ENCODE assay signal across 24 cellular contexts in the genomic region with DNA sequence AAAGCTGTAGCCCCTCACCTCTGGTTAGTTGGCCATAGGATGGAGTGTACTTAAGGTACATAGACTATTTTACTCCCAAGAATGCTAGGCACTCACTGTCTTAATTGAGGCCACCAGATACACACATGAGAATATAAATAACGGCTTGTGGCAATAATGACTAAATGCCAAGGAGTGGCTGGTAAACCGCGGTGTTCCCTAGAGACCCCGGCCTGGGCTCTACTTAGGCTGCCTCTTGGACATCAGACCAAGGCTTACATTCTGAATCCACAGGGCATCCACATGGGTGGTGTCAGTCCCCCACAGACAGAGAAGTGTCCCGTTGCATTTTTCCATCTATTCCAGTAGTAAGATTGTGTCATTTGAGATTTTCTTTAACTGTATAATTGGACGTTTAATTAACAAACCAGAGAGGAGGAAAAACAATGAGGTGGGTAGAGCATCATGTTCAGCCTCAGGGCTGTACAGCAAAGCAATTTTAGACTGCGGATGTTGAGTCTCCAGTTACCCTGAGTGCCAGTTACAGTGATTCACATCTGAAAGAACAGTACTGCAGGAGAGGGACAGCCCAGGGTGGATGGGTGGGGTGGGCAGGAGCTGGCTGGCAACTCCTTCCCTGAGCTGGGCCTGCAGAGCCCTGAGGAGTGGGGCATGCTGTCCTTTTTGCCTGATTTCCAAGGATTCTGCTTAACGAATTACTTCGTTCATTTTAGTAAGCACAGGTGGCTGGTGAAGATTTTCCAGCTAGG. TPM values are rescaled to one million over a fixed set of nuclear protein-coding genes. Genes with fewer than 3 reads are reported as not detected.
A peak's percentile ranks its signal among the peaks of the same experiment; 100 is the strongest.
DNase-seq lines count a peak whose midpoint lies in the region; ATAC-seq lines count a peak whose summit lies in the region.
"Had no signal": no experiment of that assay in that cellular context is flagged by ENCODE, and none has a peak within 500 bp of the region (broad histone marks: within the 10 kb centered on the region; RNA-seq: fewer than 3 reads in every experiment).

No MANE protein-coding gene starts in this region.

- no peak for DNase-seq in activated T-cell treated with anti-CD3 and anti-CD28 coated beads, Interleukin-2, amount 50 U/mL, for 72 hours
- no peak for DNase-seq in activated T-cell treated with anti-CD3 and anti-CD28 coated beads for 4 hours
- DNase-seq in mesenteric fat pad (ENCODE audit: low spot score), result peak; percentile 57
- no peak for DNase-seq in stimulated activated CD4-positive, alpha-beta T cell treated with anti-CD3 and anti-CD28 coated beads, Interleukin-2, amount 100 ng/mL, for 24 hours
- DNase-seq: activated CD4-positive, alpha-beta T cell treated with anti-CD3 and anti-CD28 coated beads for 4 hours; AML-193; COR-L47; DMS79 treated with DMSO at 0.1 percent for 48 hours; kidney; naive B cell; NCI-H1105 treated with DMSO at 0.1 percent for 48 hours; NCI-H2171; NCI-H526; stimulated activated naive CD4-positive, alpha-beta T cell treated with Interleukin-2 at 50 U/mL for 16 hours; transverse colon had no signal

- H3K27me3 Mint-ChIP-seq in activated T-cell treated with anti-CD3 and anti-CD28 coated beads, Interleukin-2, amount 50 U/mL, for 72 hours (ENCODE audit: low read depth), result no peaks in the 10 kb centered on the region
- H3K27me3 Mint-ChIP-seq in activated T-helper 17 cell treated with anti-CD3 and anti-CD28 coated beads, Interleukin-2, amount 50 U/mL, for 72 hours, result no peaks in the 10 kb centered on the region
- H3K27me3 Mint-ChIP-seq: naive B cell had no signal

- peaks cover 10% of the 10 kb centered on the region for H3K4me1 Mint-ChIP-seq in activated T-cell treated with anti-CD3 and anti-CD28 coated beads, Interleukin-2, amount 50 U/mL, for 72 hours (ENCODE audit: low read depth)
- peaks cover 13% of the 10 kb centered on the region for H3K4me1 Mint-ChIP-seq in activated T-helper 17 cell treated with anti-CD3 and anti-CD28 coated beads, Interleukin-2, amount 50 U/mL, for 72 hours

- ATAC-seq in activated T-cell treated with anti-CD3 and anti-CD28 coated beads, Interleukin-2, amount 50 U/mL, for 72 hours (replicated peaks in 1 of 2), result no peak
- ATAC-seq in activated T-helper 17 cell treated with anti-CD3 and anti-CD28 coated beads, Interleukin-2, amount 50 U/mL, for 72 hours (replicated peaks), result no peak
- ATAC-seq in GM18511 (IDR thresholded peaks at IDR 0.05; ENCODE audit: unreplicated experiment) (no peak), HG02678 (IDR thresholded peaks at IDR 0.05; ENCODE audit: unreplicated experiment) (no peak)
- ATAC-seq: esophagus mucosa had no signal

- H3K4me3 Mint-ChIP-seq in activated T-cell treated with anti-CD3 and anti-CD28 coated beads, Interleukin-2, amount 50 U/mL, for 72 hours, result no peak overlapping the region
- no peak overlapping the region for H3K4me3 Mint-ChIP-seq in activated T-helper 17 cell treated with anti-CD3 and anti-CD28 coated beads, Interleukin-2, amount 50 U/mL, for 72 hours
- H3K4me3 Mint-ChIP-seq: naive B cell had no signal

- H3K27ac Mint-ChIP-seq in activated T-cell treated with anti-CD3 and anti-CD28 coated beads, Interleukin-2, amount 50 U/mL, for 72 hours, result peak overlapping the region; percentile 64
- H3K27ac Mint-ChIP-seq in activated T-helper 17 cell treated with anti-CD3 and anti-CD28 coated beads, Interleukin-2, amount 50 U/mL, for 72 hours, result peak overlapping the region; percentile 39
- H3K27ac Mint-ChIP-seq: activated T-helper 2 cell treated with anti-CD3 and anti-CD28 coated beads, Interferon-gamma antibody, Interleukin-2, Interleukin-4, amounts not matched to agents 10 μg/mL and 5 μg/mL and 100 μg/mL, durations not matched to agents 14 hours and 24 hours and 36 hours had no signal

- no peaks in the 10 kb centered on the region for H3K9me3 Mint-ChIP-seq in activated T-cell treated with anti-CD3 and anti-CD28 coated beads, Interleukin-2, amount 50 U/mL, for 72 hours
- H3K9me3 Mint-ChIP-seq in activated T-helper 17 cell treated with anti-CD3 and anti-CD28 coated beads, Interleukin-2, amount 50 U/mL, for 72 hours, result no peaks in the 10 kb centered on the region
- H3K9me3 Mint-ChIP-seq: activated T-helper 2 cell treated with anti-CD3 and anti-CD28 coated beads, Interferon-gamma antibody, Interleukin-2, Interleukin-4, amounts not matched to agents 10 μg/mL and 5 μg/mL and 100 μg/mL, durations not matched to agents 14 hours and 24 hours and 36 hours; naive B cell had no signal

- peaks cover 0 to 23% of the 10 kb centered on the region in 2 donors for H3K36me3 Mint-ChIP-seq in activated T-cell treated with anti-CD3 and anti-CD28 coated beads, Interleukin-2, amount 50 U/mL, for 72 hours (ENCODE audit: insufficient read depth in 2 of 2)
- peaks cover 96% of the 10 kb centered on the region for H3K36me3 Mint-ChIP-seq in activated T-helper 17 cell treated with anti-CD3 and anti-CD28 coated beads, Interleukin-2, amount 50 U/mL, for 72 hours (ENCODE audit: low read depth)

- peak overlapping the region; percentile 38 for H3K27ac ChIP-seq in temporal lobe (ENCODE audit: low read depth, low read length)
- H3K27ac ChIP-seq: 22Rv1, cardiac muscle cell, ovary, transverse colon had no signal

RNA-seq across cellular contexts. Expression of gene CKB, which starts 20.5 kb away (rescaled TPM):
- 1 to 10 TPM; 7.0 to 9.5 TPM for total RNA-seq in activated T-cell treated with anti-CD3 and anti-CD28 coated beads, Interleukin-2, amount 50 U/mL, for 72 hours
- 10 to 100 TPM in 1 of 2 donors, 1 to 10 TPM in 1; 4.5 to 13.4 TPM for total RNA-seq in activated T-helper 17 cell treated with anti-CD3 and anti-CD28 coated beads, Interleukin-2, amount 50 U/mL, for 72 hours
- 90.1 TPM for total RNA-seq in mesenteric fat pad
- total RNA-seq in temporal lobe, result 249 TPM

RNA-seq across cellular contexts. Expression of gene TRMT61A, which starts 26.9 kb away (rescaled TPM):
- total RNA-seq in activated T-cell treated with anti-CD3 and anti-CD28 coated beads, Interleukin-2, amount 50 U/mL, for 72 hours, result 1 to 10 TPM; 6.3 to 8.4 TPM
- 10 to 100 TPM in 1 of 2 donors, 1 to 10 TPM in 1; 7.0 to 17.2 TPM for total RNA-seq in activated T-helper 17 cell treated with anti-CD3 and anti-CD28 coated beads, Interleukin-2, amount 50 U/mL, for 72 hours
- total RNA-seq in mesenteric fat pad (13.8 TPM), temporal lobe (4.7 TPM)
